11 cellular contexts compared by ENCODE assay signal in genomic region chr6:154411076-154411475, GRCh38. TPM values are rescaled to one million over a fixed set of nuclear protein-coding genes. Genes with fewer than 3 reads are reported as not detected.
A peak's percentile ranks its signal among the peaks of the same experiment; 100 is the strongest.
DNase-seq lines count a peak whose midpoint lies in the region; ATAC-seq and TF ChIP-seq lines count a peak whose summit lies in the region.
"Had no signal": no experiment of that assay in that cellular context is flagged by ENCODE, and none has a peak within 500 bp of the region (broad histone marks: within the 10 kb centered on the region; RNA-seq: fewer than 3 reads in every experiment).

No MANE protein-coding gene starts in this region.

- H4K20me1 ChIP-seq in fibroblast of lung (ENCODE audit: control insufficient read depth, extremely low read depth, insufficient read depth, low read length): no peaks in the 10 kb centered on the region
- H4K20me1 ChIP-seq: BLaER1 treated with 17β-estradiol and CSF1 and Interleukin-3, amounts not matched to agents 10 nM and 100 nM had no signal

- H3K79me2 ChIP-seq in fibroblast of lung (ENCODE audit: control insufficient read depth, insufficient read depth, low read length): no peaks in the 10 kb centered on the region

- no peaks in the 10 kb centered on the region for H3K36me3 Mint-ChIP-seq in activated CD4-positive, alpha-beta T cell treated with anti-CD3 and anti-CD28 coated beads, Interleukin-2, amount 10 ng/mL, durations not matched to agents 24 days and 14 days (ENCODE audit: low read depth)

- DNase-seq in AG10803 (ENCODE audit: low read depth) (no peak), fibroblast of lung (ENCODE audit: low read depth in 2 of 2) (peak in 1 of 2 donors; percentile 49), sigmoid colon (no peak)
- DNase-seq in activated CD4-positive, alpha-beta T cell treated with anti-CD3 and anti-CD28 coated beads, Interleukin-2, amount 10 ng/mL, durations not matched to agents 24 days and 14 days: no peak
- DNase-seq in stimulated activated naive CD4-positive, alpha-beta T cell treated with Interleukin-2 at 50 U/mL for 16 hours (lab: John Stamatoyannopoulos, UW): no peak

- peak overlapping the region; percentile 90 for H3K27ac ChIP-seq in fibroblast of lung (ENCODE audit: insufficient read depth, low read length)
- peak overlapping the region; percentile 79 to 90 (median 88) for H3K27ac ChIP-seq in sigmoid colon
- H3K27ac ChIP-seq: BLaER1 treated with 17β-estradiol and CSF1 and Interleukin-3, amounts not matched to agents 10 nM and 100 nM had no signal

- H3K4me3 ChIP-seq in AG10803 (ENCODE audit: low read length): peak overlapping the region; percentile 3
- peak overlapping the region; percentile 17 for H3K4me3 ChIP-seq in WI38 (ENCODE audit: low read depth, low read length)
- peak overlapping the region in 2 of 4 experiments; percentile 16 to 30 for H3K4me3 ChIP-seq in fibroblast of lung (replicated peaks in 1 of 4; ENCODE audit: control extremely low read depth in 1 of 4, insufficient read depth in 1 of 4, low read depth in 3 of 4, low read length in 4 of 4)
- no peak overlapping the region for H3K4me3 ChIP-seq in sigmoid colon
- H3K4me3 ChIP-seq: BLaER1 treated with 17β-estradiol and CSF1 and Interleukin-3, amounts not matched to agents 10 nM and 100 nM; cardiac muscle cell had no signal

- H3K4me1 ChIP-seq in fibroblast of lung (ENCODE audit: control insufficient read depth, extremely low read depth, insufficient read depth, low read length) (peaks cover 17% of the 10 kb centered on the region), sigmoid colon (peaks cover 0 to 44% (median 41%) of the 10 kb centered on the region in 4 donors)

- no peaks in the 10 kb centered on the region for H3K36me3 ChIP-seq in fibroblast of lung (ENCODE audit: control insufficient read depth, insufficient read depth, low read length)
- peaks cover 0 to 19% (median 13%) of the 10 kb centered on the region in 4 donors for H3K36me3 ChIP-seq in sigmoid colon
- H3K36me3 ChIP-seq: cardiac muscle cell had no signal

- H3K4me3 Mint-ChIP-seq in activated CD4-positive, alpha-beta T cell treated with anti-CD3 and anti-CD28 coated beads, Interleukin-2, amount 10 ng/mL, durations not matched to agents 24 days and 14 days: no peak overlapping the region

- intact Hi-C loops in sigmoid colon (cut with DNase I): loop anchor here (1.0 to 2.0 kb wide), 2 partner anchors 38 to 102 kb away; no protein-coding TSS in a partner anchor
- intact Hi-C loops in activated CD4-positive, alpha-beta T cell treated with anti-CD3 and anti-CD28 coated beads, Interleukin-2, amount 10 ng/mL, durations not matched to agents 24 days and 14 days (cut with micrococcal nuclease): loop anchor here (2.0 kb wide), 1 partner anchor 58 kb away; no protein-coding TSS in a partner anchor

- H3K27ac Mint-ChIP-seq in activated CD4-positive, alpha-beta T cell treated with anti-CD3 and anti-CD28 coated beads, Interleukin-2, amount 10 ng/mL, durations not matched to agents 24 days and 14 days: no peak overlapping the region

- TF ChIP-seq POLR2A in sigmoid colon (IDR thresholded peaks at IDR 0.05): no peak

- H3K27me3 ChIP-seq in fibroblast of lung (ENCODE audit: control insufficient read depth, insufficient read depth, low read length) (no peaks in the 10 kb centered on the region), sigmoid colon (no peaks in the 10 kb centered on the region)
- H3K27me3 ChIP-seq: BLaER1 treated with 17β-estradiol and CSF1 and Interleukin-3, amounts not matched to agents 10 nM and 100 nM; cardiac muscle cell had no signal

- no peak for TF ChIP-seq EP300 in sigmoid colon (IDR thresholded peaks at IDR 0.05)

- peak overlapping the region; percentile 88 for H3K4me2 ChIP-seq in fibroblast of lung (ENCODE audit: extremely low read depth, insufficient read depth, low read length)
- H3K4me2 ChIP-seq: BLaER1 treated with 17β-estradiol and CSF1 and Interleukin-3, amounts not matched to agents 10 nM and 100 nM had no signal

- H2AFZ ChIP-seq in fibroblast of lung (ENCODE audit: low read length): peak overlapping the region; percentile 35

- H3K9me3 ChIP-seq in fibroblast of lung (ENCODE audit: control insufficient read depth, insufficient read depth, low read depth, low read length): no peaks in the 10 kb centered on the region
- H3K9me3 ChIP-seq in sigmoid colon: no peaks in the 10 kb centered on the region

- TF ChIP-seq CTCF in AG10803 (conservative IDR thresholded peaks at IDR 0.05; ENCODE audit: low read length): no peak
- no peak for TF ChIP-seq CTCF in WI38 (IDR thresholded peaks at IDR 0.05; ENCODE audit: low read depth, low read length)
- TF ChIP-seq CTCF in fibroblast of lung (conservative IDR thresholded peaks at IDR 0.05 in 1 of 2, IDR thresholded peaks at IDR 0.05 in 1 of 2; ENCODE audit: low read depth in 1 of 2, low read length in 2 of 2): no peak
- TF ChIP-seq CTCF in sigmoid colon (IDR thresholded peaks at IDR 0.05): no peak

- no peak overlapping the region for H3K9ac ChIP-seq in fibroblast of lung (ENCODE audit: insufficient read depth, low read length)
- H3K9ac ChIP-seq: BLaER1 treated with 17β-estradiol and CSF1 and Interleukin-3, amounts not matched to agents 10 nM and 100 nM had no signal

- H3K4me1 Mint-ChIP-seq in activated CD4-positive, alpha-beta T cell treated with anti-CD3 and anti-CD28 coated beads, Interleukin-2, amount 10 ng/mL, durations not matched to agents 24 days and 14 days: peaks cover 1% of the 10 kb centered on the region

- no peak for ATAC-seq in GM19035 (IDR thresholded peaks at IDR 0.05; ENCODE audit: unreplicated experiment)
- no peak for ATAC-seq in HG03439 (IDR thresholded peaks at IDR 0.05; ENCODE audit: unreplicated experiment)

- H3K27me3 Mint-ChIP-seq in activated CD4-positive, alpha-beta T cell treated with anti-CD3 and anti-CD28 coated beads, Interleukin-2, amount 10 ng/mL, durations not matched to agents 24 days and 14 days: peaks cover 4% of the 10 kb centered on the region

- WGBS in sigmoid colon, 2 donors: 87 to 90% methylated on average over 5 of the region's 5 CpGs

- H3K9me3 Mint-ChIP-seq in activated CD4-positive, alpha-beta T cell treated with anti-CD3 and anti-CD28 coated beads, Interleukin-2, amount 10 ng/mL, durations not matched to agents 24 days and 14 days: no peaks in the 10 kb centered on the region

RNA-seq across cellular contexts. Expression of gene IPCEF1, which starts 54.5 kb away (rescaled TPM):
- total RNA-seq in fibroblast of lung (0.26 and 0.33 TPM in 2 replicates), sigmoid colon (1 to 10 TPM in 1 of 4 donors, under 1 TPM in 3; 0.28 to 1.1 (median 0.69) TPM)
- polyA plus RNA-seq in fibroblast of lung (0.03 and 0.46 TPM in 2 replicates), sigmoid colon (1 to 10 TPM in 2 of 3 donors, under 1 TPM in 1; 0.46 to 5.5 (median 1.2) TPM)
- polyA plus RNA-seq in fibroblast of lung (2012): 0.22 TPM in 1 of 2 replicates, not detected in the other
- polyA minus RNA-seq in fibroblast of lung (ENCODE audit: low replicate concordance): not detected in 2 replicates
- total RNA-seq in activated CD4-positive, alpha-beta T cell treated with anti-CD3 and anti-CD28 coated beads, Interleukin-2, amount 10 ng/mL, durations not matched to agents 24 days and 14 days: 0.97 and 1.5 TPM in 2 replicates
- total RNA-seq: G401 had no signal
- polyA plus RNA-seq: cardiac muscle cell had no signal

Comparison
In these comparisons a context has a peak if more than half of its experiments do, and no peak if none do; other contexts are left out.
1. H3K4me3 ChIP-seq: peak in AG10803 (single experiment) and WI38 (single experiment); none in sigmoid colon (0 of 4).